ENCODE assay signal across 9 cellular contexts in the genomic region with DNA sequence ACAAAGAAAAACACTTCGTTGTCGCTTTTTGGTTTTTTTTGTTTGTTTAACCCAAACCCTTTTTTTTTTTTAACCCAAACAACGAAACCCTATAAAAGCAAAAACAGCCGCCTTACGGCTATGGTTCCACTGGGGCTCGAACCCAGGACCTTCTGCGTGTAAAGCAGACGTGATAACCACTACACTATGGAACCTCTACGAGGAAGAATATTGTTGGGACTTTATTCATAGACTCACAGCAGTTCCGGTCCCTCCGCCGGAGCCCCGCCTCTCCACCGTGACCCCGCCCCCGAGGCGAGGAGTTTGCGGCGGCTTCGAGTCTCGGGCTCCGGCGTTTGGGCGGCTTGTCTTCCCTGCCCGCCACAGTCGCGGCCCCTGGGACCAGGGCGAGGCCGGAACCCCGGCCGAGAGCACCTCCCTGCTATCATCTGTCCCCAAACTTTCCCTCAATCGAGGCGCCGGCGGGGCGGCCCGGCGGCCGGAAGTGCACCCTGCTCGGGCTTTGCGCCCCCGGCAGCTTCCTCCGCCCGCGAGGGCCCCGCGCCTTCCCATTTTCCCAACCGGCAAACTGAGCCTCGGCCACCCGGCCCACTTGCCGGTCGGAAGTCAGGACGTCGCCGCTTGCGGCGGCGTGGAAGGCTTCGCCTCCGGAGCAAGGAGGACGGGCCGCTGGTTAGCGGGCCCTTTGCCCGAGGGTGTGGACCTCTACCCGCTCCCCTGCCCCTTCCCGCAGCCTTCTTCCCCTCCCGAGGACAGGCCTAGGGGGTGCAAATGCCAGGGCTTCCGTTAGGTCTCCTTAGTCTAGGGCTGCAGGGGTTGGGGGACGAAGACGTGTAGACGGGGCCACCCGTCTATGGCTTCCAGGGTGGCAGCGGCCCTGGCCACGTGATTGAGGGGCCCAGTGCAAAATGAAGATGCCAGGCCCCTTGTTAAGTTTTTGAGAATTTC. TPM values are rescaled to one million over a fixed set of nuclear protein-coding genes. Genes with fewer than 3 reads are reported as not detected.
DNase-seq lines count a peak whose midpoint lies in the region; ATAC-seq and TF ChIP-seq lines count a peak whose summit lies in the region.
"Had no signal": no experiment of that assay in that cellular context is flagged by ENCODE, and none has a peak within 500 bp of the region (broad histone marks: within the 10 kb centered on the region; RNA-seq: fewer than 3 reads in every experiment).

No MANE protein-coding gene starts in this region.

- H3K4me1 ChIP-seq in colonic mucosa, result no peaks in the 10 kb centered on the region

- peak; percentile 11 for DNase-seq in AG09309 (ENCODE audit: low read depth)
- peak; percentile 94 for DNase-seq in NCI-H2227 (lab: John Stamatoyannopoulos, UW; ENCODE audit: unreplicated experiment)
- peak; percentile 76 to 77 for DNase-seq in activated CD4-positive, alpha-beta T cell treated with anti-CD3 and anti-CD28 coated beads for 4 hours
- peak; percentile 80 for DNase-seq in colonic mucosa
- peak; percentile 87 for DNase-seq in left kidney (ENCODE audit: low read depth, low spot score)
- DNase-seq in stimulated activated CD4-positive, alpha-beta T cell treated with anti-CD3 and anti-CD28 coated beads, Interleukin-1b, Interleukin-23, amount 100 ng/mL, for 48 hours, result peak; percentile 69

- H3K36me3 ChIP-seq in colonic mucosa, result no peaks in the 10 kb centered on the region

- ATAC-seq in GM18868 (IDR thresholded peaks at IDR 0.05; ENCODE audit: unreplicated experiment) (peak; percentile 74), HG03097 (IDR thresholded peaks at IDR 0.05; ENCODE audit: low FRiP score, unreplicated experiment) (peak; percentile 73)

- peak overlapping the region; percentile 53 for H3K27ac ChIP-seq in colonic mucosa

- peak overlapping the region; percentile 59 for H3K4me3 ChIP-seq in AG09309 (ENCODE audit: control insufficient read depth, low read depth, low read length)
- peak overlapping the region; percentile 52 for H3K4me3 ChIP-seq in colonic mucosa

- TF ChIP-seq CTCF in AG09309 (IDR thresholded peaks at IDR 0.05; ENCODE audit: control insufficient read depth, insufficient read depth, low read depth, low read length, missing control alignments) (no peak), colonic mucosa (IDR thresholded peaks at IDR 0.05) (no peak)

- H3K9me3 ChIP-seq in colonic mucosa, result no peaks in the 10 kb centered on the region

- peak overlapping the region; percentile 19 to 70 for H3K9ac ChIP-seq in colonic mucosa (ENCODE audit: low read depth in 2 of 2, low read length in 2 of 2)

- no peaks in the 10 kb centered on the region for H3K27me3 ChIP-seq in colonic mucosa

- intact Hi-C loops in colonic mucosa (cut with DNase I), result loop anchor here (10.0 kb wide), 1 partner anchor 250 kb away; a partner anchor contains a TSS

RNA-seq across cellular contexts. Expression of a gene that starts 3.2 kb away (rescaled TPM):
- not detected for total RNA-seq in colonic mucosa
- total RNA-seq: T-helper 2 cell treated with Interferon-gamma antibody and Interleukin-4, amounts not matched to agents 100 ng/mL and 5 ng/mL, for 36 hours had no signal

RNA-seq across cellular contexts. Expression of a gene that starts 32.4 kb away (rescaled TPM):
- under 1 TPM in 1 of 2 donors, not detected in 1; 0.15 TPM for total RNA-seq in colonic mucosa
- total RNA-seq: T-helper 2 cell treated with Interferon-gamma antibody and Interleukin-4, amounts not matched to agents 100 ng/mL and 5 ng/mL, for 36 hours had no signal

Comparison
In these comparisons a context has a peak if more than half of its experiments do, and no peak if none do; other contexts are left out.
1. Peak in every context shown above with its lines: DNase-seq, ATAC-seq, H3K4me3 ChIP-seq and H3K27ac ChIP-seq.
2. DNase-seq: peak in every context shown above with its lines; median percentile 94 in NCI-H2227; 87 in left kidney; 80 in colonic mucosa; 76 in activated CD4-positive, alpha-beta T cell treated with anti-CD3 and anti-CD28 coated beads for 4 hours; 69 in stimulated activated CD4-positive, alpha-beta T cell treated with anti-CD3 and anti-CD28 coated beads, Interleukin-1b, Interleukin-23, amount 100 ng/mL, for 48 hours; 11 in AG09309.